Comparison of ENCODE assay signal across 19 cellular contexts in the genomic region with DNA sequence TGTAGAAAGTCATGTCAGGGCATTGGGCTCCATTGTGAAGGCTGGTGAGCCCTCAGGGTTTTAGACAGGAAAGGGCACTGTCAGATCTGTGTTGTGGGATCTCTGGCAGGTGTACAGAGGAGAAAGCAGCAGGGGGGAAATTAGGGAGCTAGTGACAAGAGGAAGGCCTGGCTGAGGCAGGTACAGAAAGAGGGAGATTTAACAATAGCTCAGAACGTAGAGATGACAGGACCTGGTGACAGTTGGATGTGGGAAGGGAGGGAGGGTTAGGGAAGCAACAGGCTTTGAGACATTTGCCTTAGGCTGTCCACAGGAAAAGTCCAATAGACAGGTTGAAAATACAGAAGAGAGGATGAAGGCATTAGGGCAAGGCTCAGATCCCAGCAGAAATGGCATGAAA.
"Had no signal": no experiment of that assay in that cellular context is flagged by ENCODE, and none has a peak within 500 bp of the region (broad histone marks: within the 10 kb centered on the region; RNA-seq: fewer than 3 reads in every experiment).

No MANE protein-coding gene starts in this region.

- H3K36me3 ChIP-seq: gastroesophageal sphincter, heart left ventricle, left lung, tibial artery had no signal

- DNase-seq: activated CD4-positive, alpha-beta T cell treated with anti-CD3 and anti-CD28 coated beads for 48 hours; activated CD4-positive, CD25-positive, alpha-beta regulatory T cell; activated CD8-positive, alpha-beta T cell treated with anti-CD3 and anti-CD28 coated beads for 36 hours; activated effector memory CD4-positive, alpha-beta T cell treated with anti-CD3 and anti-CD28 coated beads, Interleukin-2, amount 50 U/mL, for 16 hours; activated naive CD4-positive, alpha-beta T cell treated with anti-CD3 and anti-CD28 coated beads, Interleukin-2, amount 50 U/mL, for 16 hours; activated T-cell treated with anti-CD3 and anti-CD28 coated beads, Interleukin-2, amount 50 U/mL, for 24 hours; aorta; cerebellar nuclear complex; effector CD4-positive, alpha-beta T cell; heart left ventricle; left lung; mammary epithelial cell; stimulated activated CD4-positive, alpha-beta T cell treated with anti-CD3 and anti-CD28 coated beads, Interleukin-12 subunit alpha, Interleukin-12 subunit beta, amount 100 ng/mL, for 4 hours; stimulated activated CD4-positive, alpha-beta T cell treated with anti-CD3 and anti-CD28 coated beads, Interleukin-1b, Interleukin-23, amount 100 ng/mL, for 48 hours; stimulated activated naive CD8-positive, alpha-beta T cell treated with anti-CD3 and anti-CD28 coated beads, Interleukin-15, Interleukin-2, amounts not matched to agents 100 U/mL and 50 U/mL, for 24 hours; T1000; tibial artery had no signal

- H3K4me3 ChIP-seq: gastroesophageal sphincter, heart left ventricle, left lung, tibial artery had no signal

- H3K27me3 Mint-ChIP-seq: activated CD8-positive, alpha-beta T cell treated with anti-CD3 and anti-CD28 coated beads for 36 hours had no signal

- H3K27ac Mint-ChIP-seq: activated CD8-positive, alpha-beta T cell treated with anti-CD3 and anti-CD28 coated beads for 36 hours; activated T-cell treated with anti-CD3 and anti-CD28 coated beads, Interleukin-2, amount 50 U/mL, for 24 hours had no signal

- H3K27ac ChIP-seq: gastroesophageal sphincter, heart left ventricle, left lung, tibial artery had no signal

- H3K9me3 Mint-ChIP-seq: activated CD8-positive, alpha-beta T cell treated with anti-CD3 and anti-CD28 coated beads for 36 hours; activated T-cell treated with anti-CD3 and anti-CD28 coated beads, Interleukin-2, amount 50 U/mL, for 24 hours had no signal

- H3K9me3 ChIP-seq: gastroesophageal sphincter, heart left ventricle, left lung, tibial artery had no signal

- ATAC-seq: activated CD8-positive, alpha-beta T cell treated with anti-CD3 and anti-CD28 coated beads for 36 hours; esophagus mucosa; gastroesophageal sphincter; heart left ventricle; left lung; stimulated activated naive CD8-positive, alpha-beta T cell treated with anti-CD3 and anti-CD28 coated beads, Interleukin-15, Interleukin-2, amounts not matched to agents 100 U/mL and 50 U/mL, for 24 hours had no signal

- H3K4me1 ChIP-seq: gastroesophageal sphincter, left lung, tibial artery had no signal

- H3K4me3 Mint-ChIP-seq: activated CD8-positive, alpha-beta T cell treated with anti-CD3 and anti-CD28 coated beads for 36 hours; activated T-cell treated with anti-CD3 and anti-CD28 coated beads, Interleukin-2, amount 50 U/mL, for 24 hours had no signal
